10 cellular contexts compared by ENCODE assay signal in the genomic region with DNA sequence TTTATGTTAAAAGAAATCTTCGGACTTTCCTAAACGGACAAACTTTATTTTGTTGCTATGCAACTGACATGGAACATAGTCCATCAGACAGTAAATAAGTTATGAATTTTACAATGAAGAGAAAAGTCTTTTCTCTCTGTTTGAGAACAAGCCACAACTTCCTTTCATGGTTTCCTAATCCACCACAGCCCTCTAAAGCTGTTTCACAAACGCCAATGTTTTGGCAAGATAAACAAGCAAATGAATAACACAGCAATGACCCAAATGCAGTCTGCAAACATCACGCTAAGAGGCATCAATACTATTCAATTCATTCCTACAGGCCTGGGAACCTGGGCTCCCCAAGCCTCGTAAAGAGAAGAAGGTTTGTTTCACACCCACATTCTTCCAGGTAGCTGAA.
A peak's percentile ranks its signal among the peaks of the same experiment; 100 is the strongest.
DNase-seq lines count a peak whose midpoint lies in the region; ATAC-seq lines count a peak whose summit lies in the region.
"Had no signal": no experiment of that assay in that cellular context is flagged by ENCODE, and none has a peak within 500 bp of the region (broad histone marks: within the 10 kb centered on the region; RNA-seq: fewer than 3 reads in every experiment).

No MANE protein-coding gene starts in this region.

- peak; percentile 43 for ATAC-seq in GM21390 (IDR thresholded peaks at IDR 0.05; ENCODE audit: unreplicated experiment)
- no peak for ATAC-seq in HG02571 (IDR thresholded peaks at IDR 0.05; ENCODE audit: unreplicated experiment)
- ATAC-seq: sciatic nerve had no signal

- DNase-seq in AG20443 (ENCODE audit: low spot score) (peak; percentile 44), HuH-7.5 (ENCODE audit: low spot score) (peak; percentile 36), epidermal melanocyte (ENCODE audit: insufficient read length, low spot score) (peak; percentile 31), NCI-H1930 (lab: John Stamatoyannopoulos, UW) (no peak)
- no peak for DNase-seq in stimulated activated CD4-positive, alpha-beta T cell treated with anti-CD3 and anti-CD28 coated beads, Interleukin-4, amount 100 ng/mL, for 24 hours
- no peak for DNase-seq in activated T-cell treated with anti-CD3 and anti-CD28 coated beads, Interleukin-2, amount 50 U/mL, for 48 hours
- DNase-seq: activated CD4-positive, alpha-beta memory T cell treated with anti-CD3 and anti-CD28 coated beads, Interleukin-2, amount 10 ng/mL, durations not matched to agents 7 days and 5 days had no signal

Comparison
In these comparisons a context has a peak if more than half of its experiments do, and no peak if none do; other contexts are left out.
1. DNase-seq: peak in AG20443 (single experiment), HuH-7.5 (single experiment) and epidermal melanocyte (single experiment); none in stimulated activated CD4-positive, alpha-beta T cell treated with anti-CD3 and anti-CD28 coated beads, Interleukin-4, amount 100 ng/mL, for 24 hours (single experiment), NCI-H1930 (0 of 2) and activated T-cell treated with anti-CD3 and anti-CD28 coated beads, Interleukin-2, amount 50 U/mL, for 48 hours (0 of 2).